9 cellular contexts compared by ENCODE assay signal in genomic region chr14:64812412-64812811, GRCh38.
DNase-seq lines count a peak whose midpoint lies in the region; ATAC-seq and TF ChIP-seq lines count a peak whose summit lies in the region.
"Had no signal": no experiment of that assay in that cellular context is flagged by ENCODE, and none has a peak within 500 bp of the region (broad histone marks: within the 10 kb centered on the region; RNA-seq: fewer than 3 reads in every experiment).

No MANE protein-coding gene starts in this region.

- no peaks in the 10 kb centered on the region for H4K20me1 ChIP-seq in KMS-11 (ENCODE audit: insufficient read depth)
- no peaks in the 10 kb centered on the region for H4K20me1 ChIP-seq in osteoblast (ENCODE audit: insufficient read depth, low read length)

- no peaks in the 10 kb centered on the region for H3K9me3 Mint-ChIP-seq in CD8-positive, alpha-beta memory T cell
- H3K9me3 Mint-ChIP-seq in activated B cell treated with CpG ODN at 0.5 μM for 24 hours: no peaks in the 10 kb centered on the region

- H3K79me2 ChIP-seq in KMS-11 (ENCODE audit: insufficient read depth, low read depth) (no peaks in the 10 kb centered on the region), osteoblast (ENCODE audit: insufficient read depth, low read length) (no peaks in the 10 kb centered on the region)

- no peaks in the 10 kb centered on the region for H3K4me1 ChIP-seq in CD8-positive, alpha-beta memory T cell (ENCODE audit: insufficient read depth, low read length)
- H3K4me1 ChIP-seq in KMS-11 (ENCODE audit: low read depth, poor library complexity, severe bottlenecking): peaks cover 18% of the 10 kb centered on the region
- peaks cover 0 to 10% (median 4%) of the 10 kb centered on the region in 4 donors for H3K4me1 ChIP-seq in right lobe of liver
- H3K4me1 ChIP-seq in osteoblast (ENCODE audit: insufficient read depth, low read length): peaks cover 2% of the 10 kb centered on the region
- H3K4me1 ChIP-seq in testis: no peaks in the 10 kb centered on the region
- peaks cover 3% of the 10 kb centered on the region for H3K4me1 ChIP-seq in right cardiac atrium (ENCODE audit: control insufficient read depth, insufficient read depth, low read length)

- peak overlapping the region; percentile 53; the same call in 1 of the 2 replicates for H2AFZ ChIP-seq in KMS-11 (ENCODE audit: low read depth)
- no peak overlapping the region for H2AFZ ChIP-seq in osteoblast (ENCODE audit: low read length)

- DNase-seq in CD8-positive, alpha-beta memory T cell: peak in 3 of 5 donors; percentile 7 to 15 (median 10)
- DNase-seq in activated B cell treated with CpG ODN at 0.5 μM for 24 hours (peak; percentile 28), right lobe of liver (no peak), osteoblast (ENCODE audit: insufficient read length, low spot score, missing footprints) (no peak), testis (no peak), right cardiac atrium (no peak)

- H3K4me1 Mint-ChIP-seq in CD8-positive, alpha-beta memory T cell: peaks cover 0 to 5% (median 4%) of the 10 kb centered on the region in 3 donors
- peaks cover 13% of the 10 kb centered on the region for H3K4me1 Mint-ChIP-seq in activated B cell treated with CpG ODN at 0.5 μM for 24 hours

- H3K4me3 ChIP-seq in CD8-positive, alpha-beta memory T cell (ENCODE audit: low read length): no peak overlapping the region
- H3K4me3 ChIP-seq in KMS-11 (IDR thresholded peaks at IDR 0.05; ENCODE audit: insufficient read depth, low read depth, low read length): no peak overlapping the region
- no peak overlapping the region for H3K4me3 ChIP-seq in right lobe of liver
- H3K4me3 ChIP-seq in osteoblast (ENCODE audit: insufficient read depth, low read length): no peak overlapping the region
- H3K4me3 ChIP-seq in testis: no peak overlapping the region
- H3K4me3 ChIP-seq in right cardiac atrium (ENCODE audit: low read length): no peak overlapping the region
- H3K4me3 ChIP-seq: ascending aorta had no signal

- ATAC-seq in activated B cell treated with CpG ODN at 0.5 μM for 24 hours (ENCODE audit: low read depth): peak; percentile 84
- peak in 3 of 4 donors; percentile 23 to 51 (median 42) for ATAC-seq in right lobe of liver
- ATAC-seq in HG03095 (IDR thresholded peaks at IDR 0.05; ENCODE audit: unreplicated experiment): no peak
- ATAC-seq in right cardiac atrium: no peak

- no peak overlapping the region for H3K27ac Mint-ChIP-seq in CD8-positive, alpha-beta memory T cell
- no peak overlapping the region for H3K27ac Mint-ChIP-seq in activated B cell treated with CpG ODN at 0.5 μM for 24 hours

- peak overlapping the region in 1 of 7 donors; percentile 72 for H3K4me3 Mint-ChIP-seq in CD8-positive, alpha-beta memory T cell
- peak overlapping the region; percentile 32 for H3K4me3 Mint-ChIP-seq in activated B cell treated with CpG ODN at 0.5 μM for 24 hours

- H3K4me2 ChIP-seq in KMS-11 (peak overlapping the region; percentile 23), osteoblast (ENCODE audit: insufficient read depth, low read length) (no peak overlapping the region)

- no peak overlapping the region for H3K27ac ChIP-seq in CD8-positive, alpha-beta memory T cell (ENCODE audit: low read depth, low read length)
- H3K27ac ChIP-seq in KMS-11 (no peak overlapping the region), right lobe of liver (no peak overlapping the region), osteoblast (ENCODE audit: low read depth, low read length) (no peak overlapping the region), testis (no peak overlapping the region), right cardiac atrium (ENCODE audit: low read length) (no peak overlapping the region)

- TF ChIP-seq POLR2A in right lobe of liver (IDR thresholded peaks at IDR 0.05): no peak
- no peak for TF ChIP-seq POLR2A in testis (IDR thresholded peaks at IDR 0.05)

- 43% methylated on average over 8 of the region's 8 CpGs for WGBS in right lobe of liver (ENCODE audit: insufficient coverage, low coverage, low lambda C conversion rate, missing lambda C conversion rate)
- 47 to 56% methylated on average over 8 of the region's 8 CpGs for WGBS in testis, 2 donors
- 36% methylated on average over 8 of the region's 8 CpGs for WGBS in right cardiac atrium

- peaks cover 0 to 2% (median 0%) of the 10 kb centered on the region in 3 donors for H3K36me3 Mint-ChIP-seq in CD8-positive, alpha-beta memory T cell
- no peaks in the 10 kb centered on the region for H3K36me3 Mint-ChIP-seq in activated B cell treated with CpG ODN at 0.5 μM for 24 hours (ENCODE audit: low read depth)

- TF ChIP-seq CTCF in KMS-11 (conservative IDR thresholded peaks at IDR 0.05; ENCODE audit: low read depth, low read length) (no peak), activated B cell treated with CpG ODN at 0.5 μM for 24 hours (IDR thresholded peaks at IDR 0.05) (no peak), right lobe of liver (IDR thresholded peaks at IDR 0.05) (no peak), osteoblast (IDR thresholded peaks at IDR 0.05; ENCODE audit: extremely low read depth, low read depth, low read length) (no peak), testis (IDR thresholded peaks at IDR 0.05) (no peak)

- CTCF ChIA-PET in CD8-positive, alpha-beta memory T cell (lab: Charles Lee): interaction anchor here (0.9 to 3.2 kb wide), 2 partner anchors 11 to 12 kb away, joined by 3 to 11 read pairs; no protein-coding TSS in a partner anchor
- CTCF ChIA-PET in activated B cell treated with CpG ODN at 0.5 μM for 24 hours (lab: Charles Lee): interaction anchor here (1.3 to 1.8 kb wide), 2 partner anchors 11 to 79 kb away, joined by 4 to 8 read pairs; no protein-coding TSS in a partner anchor

- H3K36me3 ChIP-seq in CD8-positive, alpha-beta memory T cell (ENCODE audit: insufficient read depth, low read length): no peaks in the 10 kb centered on the region
- no peaks in the 10 kb centered on the region for H3K36me3 ChIP-seq in KMS-11 (ENCODE audit: insufficient read depth)
- no peaks in the 10 kb centered on the region for H3K36me3 ChIP-seq in right lobe of liver
- H3K36me3 ChIP-seq in osteoblast (ENCODE audit: insufficient read depth, low read length): no peaks in the 10 kb centered on the region
- H3K36me3 ChIP-seq in testis (ENCODE audit: low read depth, missing control alignments): no peaks in the 10 kb centered on the region
- H3K36me3 ChIP-seq: ascending aorta had no signal

- peaks cover 10 to 50% of the 10 kb centered on the region in 2 donors for H3K27me3 Mint-ChIP-seq in CD8-positive, alpha-beta memory T cell
- H3K27me3 Mint-ChIP-seq in activated B cell treated with CpG ODN at 0.5 μM for 24 hours: peaks cover 3% of the 10 kb centered on the region

- H3K9me3 ChIP-seq in CD8-positive, alpha-beta memory T cell (ENCODE audit: low read length): no peaks in the 10 kb centered on the region
- H3K9me3 ChIP-seq in right lobe of liver (no peaks in the 10 kb centered on the region), osteoblast (ENCODE audit: low read depth, low read length) (no peaks in the 10 kb centered on the region), testis (no peaks in the 10 kb centered on the region), right cardiac atrium (ENCODE audit: control insufficient read depth, low read length) (no peaks in the 10 kb centered on the region)
- H3K9me3 ChIP-seq: ascending aorta had no signal

- no peaks in the 10 kb centered on the region for H3K27me3 ChIP-seq in CD8-positive, alpha-beta memory T cell (ENCODE audit: insufficient read depth, low read length, poor library complexity, severe bottlenecking)
- no peaks in the 10 kb centered on the region for H3K27me3 ChIP-seq in KMS-11 (ENCODE audit: insufficient read depth, low read depth)
- H3K27me3 ChIP-seq in right lobe of liver: no peaks in the 10 kb centered on the region
- peaks cover 14% of the 10 kb centered on the region for H3K27me3 ChIP-seq in osteoblast (ENCODE audit: insufficient read depth, low read length)
- no peaks in the 10 kb centered on the region for H3K27me3 ChIP-seq in testis
- no peaks in the 10 kb centered on the region for H3K27me3 ChIP-seq in right cardiac atrium (ENCODE audit: control insufficient read depth, insufficient read depth)
- H3K27me3 ChIP-seq: ascending aorta had no signal

- H3K9ac ChIP-seq in KMS-11: no peak overlapping the region

- POLR2A ChIA-PET in CD8-positive, alpha-beta memory T cell (lab: Charles Lee): no interaction called here
- POLR2A ChIA-PET in activated B cell treated with CpG ODN at 0.5 μM for 24 hours (lab: Charles Lee): interaction anchor here (0.6 to 1.0 kb wide), 2 partner anchors 102 to 640 kb away, joined by 3 read pairs; no protein-coding TSS in a partner anchor

- intact Hi-C loops in activated B cell treated with CpG ODN at 0.5 μM for 24 hours (cut with micrococcal nuclease) (no loop called here), right lobe of liver (cut with DNase I) (no loop called here), testis (cut with DNase I; ENCODE audit: low total_unique reads) (no loop called here), right cardiac atrium (cut with DNase I) (no loop called here)

Comparison
In these comparisons a context has a peak if more than half of its experiments do, and no peak if none do; other contexts are left out.
1. DNase-seq: peak in CD8-positive, alpha-beta memory T cell (3 of 5) and activated B cell treated with CpG ODN at 0.5 μM for 24 hours (single experiment); none in right lobe of liver (0 of 3), osteoblast (single experiment), testis (single experiment) and right cardiac atrium (0 of 3).
2. ATAC-seq: peak in activated B cell treated with CpG ODN at 0.5 μM for 24 hours (single experiment) and right lobe of liver (3 of 4); none in HG03095 (single experiment) and right cardiac atrium (0 of 2).